In genomic region chr10:88879754-88880286, GRCh38 we compare ENCODE assay signal across 8 cellular contexts. TPM values are rescaled to one million over a fixed set of nuclear protein-coding genes. Genes with fewer than 3 reads are reported as not detected.
DNase-seq lines count a peak whose midpoint lies in the region; ATAC-seq and TF ChIP-seq lines count a peak whose summit lies in the region.

TSS of gene STAMBPL1 (plus strand) at chr10:88880245. CDS start at chr10:88901709, 21,464 bp downstream.

- peak; percentile 26 for ATAC-seq in GM18861 (IDR thresholded peaks at IDR 0.05; ENCODE audit: unreplicated experiment)
- peak; percentile 58 for ATAC-seq in HG03095 (IDR thresholded peaks at IDR 0.05; ENCODE audit: unreplicated experiment)
- peak; percentile 60 for ATAC-seq in foreskin keratinocyte

- in situ Hi-C loops in transverse colon (cut with MboI; ENCODE audit: low pct_ligation_motif_present in 1 of 4, low pct_unique_long_range_greater_than_20kb in 1 of 4, low sequenced_read_pairs in 3 of 4), result no loop called here

- TF ChIP-seq CTCF in foreskin keratinocyte (conservative IDR thresholded peaks at IDR 0.05), result no peak
- TF ChIP-seq CTCF in osteocyte (IDR thresholded peaks at IDR 0.05), result no peak
- no peak for TF ChIP-seq CTCF in transverse colon (IDR thresholded peaks at IDR 0.05)

- H3K4me1 Mint-ChIP-seq in osteocyte (ENCODE audit: unreplicated experiment), result peaks cover 37% of the 10 kb centered on the region

- H3K9me3 Mint-ChIP-seq in osteocyte (ENCODE audit: unreplicated experiment), result no peaks in the 10 kb centered on the region

- intact Hi-C loops in transverse colon (cut with DNase I; ENCODE audit: low total_unique reads), result no loop called here

- H3K4me3 ChIP-seq in transverse colon, result peak within 1 kb of the TSS; percentile 62 to 84 (median 72)

- no peak for TF ChIP-seq EP300 in transverse colon (IDR thresholded peaks at IDR 0.05; ENCODE audit: low read depth)

- no peaks in the 10 kb centered on the region for H3K9me3 ChIP-seq in transverse colon

- H3K27me3 ChIP-seq in foreskin keratinocyte, result no peaks in the 10 kb centered on the region
- H3K27me3 ChIP-seq in transverse colon, result no peaks in the 10 kb centered on the region

- H3K4me3 Mint-ChIP-seq in osteocyte (ENCODE audit: unreplicated experiment), result peak within 1 kb of the TSS; percentile 95

- DNase-seq in 8988T (peak; percentile 29), NOMO-1 treated with dmso at 0.1 percent for 144 hours (lab: John Stamatoyannopoulos, UW; ENCODE audit: unreplicated experiment) (peak; percentile 73), activated T-helper 1 cell treated with Interleukin-2 at 50 U/mL for 16 hours (ENCODE audit: low read depth) (peak; percentile 64), foreskin keratinocyte (no peak), osteocyte (ENCODE audit: extremely low spot score, unreplicated experiment) (no peak), transverse colon (peak; percentile 77)

- H3K36me3 Mint-ChIP-seq in osteocyte (ENCODE audit: unreplicated experiment), result no peaks in the 10 kb centered on the region

- TF ChIP-seq POLR2A in transverse colon (IDR thresholded peaks at IDR 0.05), result no peak

- 4% methylated on average over 14 of the region's 24 CpGs; no CpG with 5 or more reads in 1 of the 2 donors for WGBS in transverse colon (ENCODE audit: low coverage in 1 of 2), 2 donors

- H3K36me3 ChIP-seq in transverse colon, result no peaks in the 10 kb centered on the region

- peaks cover 20% of the 10 kb centered on the region for H3K4me1 ChIP-seq in foreskin keratinocyte
- peaks cover 0 to 47% (median 28%) of the 10 kb centered on the region in 4 donors for H3K4me1 ChIP-seq in transverse colon

- peak within 1 kb of the TSS; percentile 88 for H3K27ac Mint-ChIP-seq in osteocyte (ENCODE audit: unreplicated experiment)

- peaks cover under 1% of the 10 kb centered on the region for H3K27me3 Mint-ChIP-seq in osteocyte (ENCODE audit: unreplicated experiment)

- H3K27ac ChIP-seq in foreskin keratinocyte (no peak within 1 kb of the TSS), transverse colon (peak within 1 kb of the TSS; percentile 92 to 98 (median 96))

RNA-seq across cellular contexts. Expression of gene STAMBPL1, which starts in this region (rescaled TPM):
- total RNA-seq in foreskin keratinocyte, result 7.8 and 9.6 TPM in 2 replicates
- polyA plus RNA-seq in foreskin keratinocyte, result 4.6 and 6.8 TPM in 2 replicates
- 4.5 and 4.8 TPM in 2 replicates for total RNA-seq in osteocyte
- total RNA-seq in transverse colon, result 100 to 1,000 TPM in 3 of 4 donors, 10 to 100 TPM in 1; 74.8 to 176 (median 134) TPM

Comparison
In these comparisons a context has a peak if more than half of its experiments do, and no peak if none do; other contexts are left out.
1. DNase-seq: peak in 8988T (single experiment), NOMO-1 treated with dmso at 0.1 percent for 144 hours (single experiment), activated T-helper 1 cell treated with Interleukin-2 at 50 U/mL for 16 hours (single experiment) and transverse colon (single experiment); none in foreskin keratinocyte (0 of 2) and osteocyte (single experiment).
2. Peak in every context shown above with its lines, with median percentiles within 50 percentile points of each other: ATAC-seq.